ENCODE assay signal across 8 cellular contexts in the genomic region with DNA sequence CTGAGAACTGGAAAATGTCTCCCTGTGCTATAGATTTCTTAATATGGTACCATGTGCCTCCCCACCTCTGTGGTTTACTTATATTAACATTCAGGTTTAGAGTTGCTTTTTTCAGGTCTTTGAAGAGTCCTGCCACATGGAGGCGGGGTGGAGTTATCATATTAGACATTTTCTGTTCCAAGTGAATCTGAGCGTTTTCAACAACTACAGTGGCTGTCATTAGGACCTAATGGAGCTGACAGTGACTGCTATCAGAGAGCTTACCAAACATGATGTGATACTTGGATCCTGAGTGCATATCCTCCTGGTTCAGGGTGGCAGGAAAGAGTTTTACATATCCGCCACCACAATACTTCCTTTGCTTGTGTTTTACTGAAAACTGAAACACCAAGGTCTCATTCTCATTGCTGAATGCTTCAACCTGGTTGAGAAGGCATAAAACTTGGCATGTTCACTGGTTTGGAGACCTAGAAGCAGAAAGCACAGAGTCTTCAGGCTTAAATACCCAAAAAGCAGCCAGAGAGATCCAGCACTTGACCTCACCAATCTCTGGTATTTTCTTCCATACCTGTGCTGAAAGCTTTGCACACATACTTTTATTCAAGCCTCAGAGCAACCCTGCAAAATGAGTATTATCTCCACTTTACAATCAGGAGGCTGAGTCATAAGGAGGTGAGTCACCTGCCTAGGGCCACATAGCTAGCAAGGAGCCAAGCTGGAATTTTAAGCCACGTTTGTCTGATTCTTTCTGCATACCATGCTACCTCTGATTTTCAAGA. TPM values are rescaled to one million over a fixed set of nuclear protein-coding genes. Genes with fewer than 3 reads are reported as not detected.
DNase-seq lines count a peak whose midpoint lies in the region; ATAC-seq, FAIRE-seq and TF ChIP-seq lines count a peak whose summit lies in the region.

No MANE protein-coding gene starts in this region.

- in situ Hi-C loops in SK-MEL-5 (cut with HindIII; ENCODE audit: low pct_unique_long_range_greater_than_20kb, low sequenced_read_pairs), result no loop called here

- FAIRE-seq in urothelium cell line (lab: Jason Lieb, UNC), result no peak

- peaks cover 4 to 21% of the 10 kb centered on the region in 2 donors for H3K4me1 ChIP-seq in breast epithelium

- TF ChIP-seq CTCF in breast epithelium (IDR thresholded peaks at IDR 0.05), result no peak

- H3K36me3 ChIP-seq in breast epithelium, result no peaks in the 10 kb centered on the region

- H3K4me3 Mint-ChIP-seq in memory B cell, result peak overlapping the region; percentile 57

- H3K36me3 Mint-ChIP-seq in memory B cell, result no peaks in the 10 kb centered on the region

- H3K9me3 Mint-ChIP-seq in memory B cell, result no peaks in the 10 kb centered on the region

- H3K4me1 Mint-ChIP-seq in memory B cell, result peaks cover 33% of the 10 kb centered on the region

- POLR2A ChIA-PET in HEK293T (lab: Yijun Ruan, JAX), result interaction anchor here (0.8 to 1.2 kb wide), 3 partner anchors 32 to 238 kb away, joined by 3 to 5 read pairs (median 3); no protein-coding TSS in a partner anchor

- no peak for TF ChIP-seq POLR2A in breast epithelium (IDR thresholded peaks at IDR 0.05)

- H3K27me3 Mint-ChIP-seq in memory B cell, result no peaks in the 10 kb centered on the region

- peak overlapping the region; percentile 86 to 88 for H3K27ac ChIP-seq in breast epithelium

- intact Hi-C loops in breast epithelium (cut with DNase I; ENCODE audit: low total_unique reads), result no loop called here

- H3K9me3 ChIP-seq in breast epithelium, result no peaks in the 10 kb centered on the region

- DNase-seq in DMS53 treated with DMSO at 0.1 percent for 48 hours (lab: John Stamatoyannopoulos, UW; ENCODE audit: unreplicated experiment) (peak; percentile 75), SK-MEL-5 (ENCODE audit: low read depth, low spot score) (peak; percentile 50), breast epithelium (ENCODE audit: low spot score in 2 of 2) (peak; percentile 59 to 75), memory B cell (ENCODE audit: low spot score in 2 of 2) (peak; percentile 17 to 36), urothelium cell line (ENCODE audit: low spot score) (peak; percentile 74), HEK293T (ENCODE audit: extremely low spot score) (no peak)

- no peak overlapping the region for H3K4me3 ChIP-seq in breast epithelium

- peak; percentile 81 for ATAC-seq in GM19372 (IDR thresholded peaks at IDR 0.05; ENCODE audit: low read depth, unreplicated experiment)
- peak; percentile 89 for ATAC-seq in HG03342 (IDR thresholded peaks at IDR 0.05; ENCODE audit: unreplicated experiment)
- ATAC-seq in memory B cell (ENCODE audit: low read depth), result peak; percentile 90

- no peaks in the 10 kb centered on the region for H3K27me3 ChIP-seq in breast epithelium

- CTCF ChIA-PET in HEK293T (lab: Yijun Ruan, JAX), result interaction anchor here (0.6 to 0.7 kb wide), 4 partner anchors 34 to 200 kb away, joined by 3 to 5 read pairs (median 3); no protein-coding TSS in a partner anchor

- peak overlapping the region; percentile 78 for H3K27ac Mint-ChIP-seq in memory B cell

TF ChIP-seq in HEK293T, 16 proteins besides CTCF, POLR2A, EP300 and RAD21:
- no peak for TF ChIP-seq SP1 (IDR thresholded peaks at IDR 0.05)

RNA-seq across cellular contexts. Expression of a gene that starts 47.4 kb away (rescaled TPM):
- 168 and 169 TPM in 2 replicates for total RNA-seq in SK-MEL-5 (2014; rRNA removed; shearing (Covaris generic))
- 78.1 and 96.7 TPM in 2 replicates for polyA plus RNA-seq in SK-MEL-5 (2015; cell fraction: cytosol; rRNA removed)
- polyA plus RNA-seq in SK-MEL-5 (2015; cell fraction: nucleus; rRNA removed), result 181 and 213 TPM in 2 replicates
- 100 to 1,000 TPM; 107 to 213 (median 136) TPM for total RNA-seq in breast epithelium

RNA-seq across cellular contexts. Expression of a gene that starts 50.4 kb away (rescaled TPM):
- total RNA-seq in SK-MEL-5 (2014; rRNA removed; shearing (Covaris generic)), result 44.2 and 46.4 TPM in 2 replicates
- 40.5 and 52.2 TPM in 2 replicates for polyA plus RNA-seq in SK-MEL-5 (2015; cell fraction: cytosol; rRNA removed)
- 41.5 and 50.7 TPM in 2 replicates for polyA plus RNA-seq in SK-MEL-5 (2015; cell fraction: nucleus; rRNA removed)
- 100 to 1,000 TPM in 2 of 3 donors, 10 to 100 TPM in 1; 83.6 to 144 (median 127) TPM for total RNA-seq in breast epithelium
